Comparison of ENCODE assay signal across 18 cellular contexts in genomic region chr12:32494676-32495075, GRCh38.
DNase-seq lines count a peak whose midpoint lies in the region; ATAC-seq and TF ChIP-seq lines count a peak whose summit lies in the region.
"Had no signal": no experiment of that assay in that cellular context is flagged by ENCODE, and none has a peak within 500 bp of the region (broad histone marks: within the 10 kb centered on the region; RNA-seq: fewer than 3 reads in every experiment).

No MANE protein-coding gene starts in this region.

- H2BK120ac ChIP-seq in neuronal stem cell (ENCODE audit: low read depth, low read length) = no peak overlapping the region

- H3K27ac Mint-ChIP-seq in activated CD4-positive, alpha-beta T cell treated with anti-CD3 and anti-CD28 coated beads, Interleukin-2, amount 10 ng/mL, durations not matched to agents 7 days and 5 days = no peak overlapping the region
- H3K27ac Mint-ChIP-seq in T-helper 17 cell = no peak overlapping the region
- H3K27ac Mint-ChIP-seq: CD4-positive, CD25-positive, alpha-beta regulatory T cell; T-helper 2 cell treated with Interferon-gamma antibody and Interleukin-4, amounts not matched to agents 5 μg/mL and 100 μg/mL, for 36 hours had no signal

- no peak for ATAC-seq in T-helper 17 cell
- ATAC-seq in GM19452 (IDR thresholded peaks at IDR 0.05; ENCODE audit: unreplicated experiment) = no peak
- ATAC-seq: A549, body of pancreas had no signal

- H2AK5ac ChIP-seq in neuronal stem cell (ENCODE audit: low read depth, low read length) = no peak overlapping the region

- intact Hi-C loops in mammary epithelial cell (cut with micrococcal nuclease) = no loop called here

- no peak overlapping the region for H3K4ac ChIP-seq in neuronal stem cell (ENCODE audit: low read length)

- H3K9ac ChIP-seq in KMS-11 (no peak overlapping the region), mammary epithelial cell (ENCODE audit: insufficient read depth, low read length) (no peak overlapping the region), neuronal stem cell (ENCODE audit: low read depth, low read length, poor library complexity) (no peak overlapping the region)

- no peak overlapping the region for H3K4me2 ChIP-seq in KMS-11
- no peak overlapping the region for H3K4me2 ChIP-seq in mammary epithelial cell (ENCODE audit: insufficient read depth, low read depth, low read length)
- no peak overlapping the region for H3K4me2 ChIP-seq in neuronal stem cell (ENCODE audit: insufficient read depth, low read length, poor library complexity, severe bottlenecking)
- H3K4me2 ChIP-seq: A549 had no signal

- H3K27me3 Mint-ChIP-seq in activated CD4-positive, alpha-beta T cell treated with anti-CD3 and anti-CD28 coated beads, Interleukin-2, amount 10 ng/mL, durations not matched to agents 7 days and 5 days = peaks cover 3% of the 10 kb centered on the region
- peaks cover 5% of the 10 kb centered on the region for H3K27me3 Mint-ChIP-seq in T-helper 17 cell

- CTCF ChIA-PET in activated CD4-positive, alpha-beta T cell treated with anti-CD3 and anti-CD28 coated beads, Interleukin-2, amount 10 ng/mL, durations not matched to agents 7 days and 5 days (lab: Charles Lee) = no interaction called here
- CTCF ChIA-PET in mammary epithelial cell (lab: Charles Lee; ENCODE audit: low non-redundant PET) = no interaction called here

- H3K9me3 Mint-ChIP-seq in activated CD4-positive, alpha-beta T cell treated with anti-CD3 and anti-CD28 coated beads, Interleukin-2, amount 10 ng/mL, durations not matched to agents 7 days and 5 days = no peaks in the 10 kb centered on the region
- H3K9me3 Mint-ChIP-seq: CD4-positive, CD25-positive, alpha-beta regulatory T cell; T-helper 2 cell treated with Interferon-gamma antibody and Interleukin-4, amounts not matched to agents 5 μg/mL and 100 μg/mL, for 36 hours had no signal

- H4K91ac ChIP-seq in neuronal stem cell (ENCODE audit: low read depth, low read length, poor library complexity) = no peak overlapping the region

- no peaks in the 10 kb centered on the region for H3K9me3 ChIP-seq in mammary epithelial cell (replicated peaks; ENCODE audit: insufficient read depth, low read length)
- no peaks in the 10 kb centered on the region for H3K9me3 ChIP-seq in neuronal stem cell (replicated peaks in 1 of 2; ENCODE audit: control insufficient read depth in 2 of 2, insufficient read depth in 1 of 2, low read depth in 1 of 2, low read length in 2 of 2)
- H3K9me3 ChIP-seq in T-helper 17 cell (ENCODE audit: control insufficient read depth, low read length, poor library complexity, severe bottlenecking) = no peaks in the 10 kb centered on the region
- H3K9me3 ChIP-seq: A549, body of pancreas, HAP-1, ovary, transverse colon had no signal

- dilution Hi-C loops in mammary epithelial cell (cut with HindIII; ENCODE audit: low sequenced_read_pairs) = no loop called here

- H3K79me2 ChIP-seq in KMS-11 (ENCODE audit: insufficient read depth, low read depth) (no peaks in the 10 kb centered on the region), mammary epithelial cell (ENCODE audit: insufficient read depth, low read length) (peaks cover 89% of the 10 kb centered on the region)

- no peak overlapping the region for H3K23ac ChIP-seq in neuronal stem cell (ENCODE audit: low read depth, low read length, poor library complexity)

- H3K4me1 Mint-ChIP-seq in activated CD4-positive, alpha-beta T cell treated with anti-CD3 and anti-CD28 coated beads, Interleukin-2, amount 10 ng/mL, durations not matched to agents 7 days and 5 days = peaks cover 11% of the 10 kb centered on the region
- peaks cover 2% of the 10 kb centered on the region for H3K4me1 Mint-ChIP-seq in T-helper 17 cell
- H3K4me1 Mint-ChIP-seq: CD4-positive, CD25-positive, alpha-beta regulatory T cell had no signal

- no peak overlapping the region for H2BK12ac ChIP-seq in neuronal stem cell (ENCODE audit: low read length)

- H4K20me1 ChIP-seq in KMS-11 (ENCODE audit: insufficient read depth) (no peaks in the 10 kb centered on the region), mammary epithelial cell (ENCODE audit: insufficient read depth, low read length) (no peaks in the 10 kb centered on the region)

- H3K36me3 Mint-ChIP-seq in activated CD4-positive, alpha-beta T cell treated with anti-CD3 and anti-CD28 coated beads, Interleukin-2, amount 10 ng/mL, durations not matched to agents 7 days and 5 days (ENCODE audit: low read depth) = no peaks in the 10 kb centered on the region
- no peaks in the 10 kb centered on the region for H3K36me3 Mint-ChIP-seq in T-helper 17 cell (ENCODE audit: low read depth)
- H3K36me3 Mint-ChIP-seq: CD4-positive, CD25-positive, alpha-beta regulatory T cell had no signal

- no peak overlapping the region for H3K4me3 Mint-ChIP-seq in activated CD4-positive, alpha-beta T cell treated with anti-CD3 and anti-CD28 coated beads, Interleukin-2, amount 10 ng/mL, durations not matched to agents 7 days and 5 days
- H3K4me3 Mint-ChIP-seq in T-helper 17 cell = no peak overlapping the region
- H3K4me3 Mint-ChIP-seq: CD4-positive, CD25-positive, alpha-beta regulatory T cell; T-helper 2 cell treated with Interferon-gamma antibody and Interleukin-4, amounts not matched to agents 5 μg/mL and 100 μg/mL, for 36 hours had no signal

- H3K4me1 ChIP-seq in KMS-11 (ENCODE audit: low read depth, poor library complexity, severe bottlenecking) (peaks cover 53% of the 10 kb centered on the region), mammary epithelial cell (ENCODE audit: insufficient read depth, low read length) (peaks cover 8% of the 10 kb centered on the region), neuronal stem cell (ENCODE audit: control insufficient read depth in 2 of 2, insufficient read depth in 1 of 2, low read depth in 1 of 2, low read length in 2 of 2) (peaks cover 11 to 22% of the 10 kb centered on the region in 2 donors)
- H3K4me1 ChIP-seq: A549, HAP-1 had no signal

- no TSS peak for BruUV-seq in mammary epithelial cell (replicated peaks; lab: Mats Ljungman, UMichigan)

- no peak overlapping the region for H3K14ac ChIP-seq in neuronal stem cell (ENCODE audit: low read length)

- POLR2A ChIA-PET in activated CD4-positive, alpha-beta T cell treated with anti-CD3 and anti-CD28 coated beads, Interleukin-2, amount 10 ng/mL, durations not matched to agents 7 days and 5 days (lab: Charles Lee) = no interaction called here

- no peak overlapping the region for H2BK5ac ChIP-seq in neuronal stem cell (ENCODE audit: low read length)

- H3K36me3 ChIP-seq in KMS-11 (ENCODE audit: insufficient read depth) (no peaks in the 10 kb centered on the region), mammary epithelial cell (ENCODE audit: insufficient read depth, low read length) (no peaks in the 10 kb centered on the region), neuronal stem cell (replicated peaks in 1 of 2; ENCODE audit: control insufficient read depth in 2 of 2, insufficient read depth in 2 of 2, low read length in 2 of 2) (no peaks in the 10 kb centered on the region)
- H3K36me3 ChIP-seq: HAP-1, ovary, transverse colon had no signal

- peak; percentile 17 for DNase-seq in activated CD4-positive, alpha-beta T cell treated with anti-CD3 and anti-CD28 coated beads for 48 hours
- DNase-seq in activated CD4-positive, alpha-beta T cell treated with anti-CD3 and anti-CD28 coated beads, Interleukin-2, amount 10 ng/mL, durations not matched to agents 7 days and 5 days = no peak
- DNase-seq in mammary epithelial cell = peak; percentile 21
- no peak for DNase-seq in neuronal stem cell (ENCODE audit: low spot score)
- no peak for DNase-seq in NCI-H1436 (lab: John Stamatoyannopoulos, UW)
- DNase-seq in T-helper 17 cell = no peak
- DNase-seq: body of pancreas; effector CD4-positive, alpha-beta T cell; ovary; SHP77 treated with DMSO at 0.1 percent for 48 hours; stimulated activated CD4-positive, alpha-beta T cell treated with anti-CD3 and anti-CD28 coated beads, Interleukin-4, amount 100 ng/mL, for 24 hours; transverse colon had no signal

- TF ChIP-seq CTCF in KMS-11 (conservative IDR thresholded peaks at IDR 0.05; ENCODE audit: low read depth, low read length) (no peak), mammary epithelial cell (conservative IDR thresholded peaks at IDR 0.05 in 1 of 2, IDR thresholded peaks at IDR 0.05 in 1 of 2; ENCODE audit: extremely low read depth in 1 of 2, insufficient read depth in 1 of 2, low read depth in 1 of 2, low read length in 2 of 2) (no peak)

- H3K27me3 ChIP-seq in KMS-11 (ENCODE audit: insufficient read depth, low read depth) (no peaks in the 10 kb centered on the region), mammary epithelial cell (ENCODE audit: insufficient read depth, low read length) (no peaks in the 10 kb centered on the region), neuronal stem cell (ENCODE audit: control insufficient read depth in 3 of 3, insufficient read depth in 3 of 3, low read depth in 1 of 3, low read length in 3 of 3) (no peaks in the 10 kb centered on the region)
- H3K27me3 ChIP-seq: body of pancreas, ovary, transverse colon had no signal

- no peak overlapping the region for H4K8ac ChIP-seq in neuronal stem cell (ENCODE audit: low read depth, low read length)

- H2AFZ ChIP-seq in KMS-11 (ENCODE audit: low read depth) (peak overlapping the region; percentile 11; the same call in 1 of the 2 replicates), mammary epithelial cell (ENCODE audit: low read depth, low read length) (no peak overlapping the region), neuronal stem cell (ENCODE audit: low read length) (no peak overlapping the region)

- H3K79me1 ChIP-seq in neuronal stem cell (ENCODE audit: low read depth, low read length) = no peaks in the 10 kb centered on the region

- in situ Hi-C loops in mammary epithelial cell (cut with MboI; ENCODE audit: low sequenced_read_pairs in 2 of 2) = no loop called here

- no peak overlapping the region for H2BK15ac ChIP-seq in neuronal stem cell (ENCODE audit: low read length)

- peak overlapping the region; percentile 61 for H3K18ac ChIP-seq in neuronal stem cell (ENCODE audit: low read length)

- H3K4me3 ChIP-seq in KMS-11 (IDR thresholded peaks at IDR 0.05; ENCODE audit: insufficient read depth, low read depth, low read length) (no peak overlapping the region), mammary epithelial cell (replicated peaks in 1 of 3; ENCODE audit: insufficient read depth in 1 of 3, low read depth in 2 of 3, low read length in 3 of 3) (no peak overlapping the region), neuronal stem cell (ENCODE audit: low read length in 2 of 2) (no peak overlapping the region)
- H3K4me3 ChIP-seq: A549, body of pancreas, HAP-1, ovary, transverse colon had no signal

- H3K27ac ChIP-seq in KMS-11 = no peak overlapping the region; the same call in 1 of the 2 replicates
- H3K27ac ChIP-seq in mammary epithelial cell (ENCODE audit: insufficient read depth, low read depth, low read length) = no peak overlapping the region
- H3K27ac ChIP-seq in neuronal stem cell (replicated peaks; ENCODE audit: low read length) = no peak overlapping the region
- H3K27ac ChIP-seq: A549, body of pancreas, ovary, transverse colon had no signal

Comparison
In these comparisons a context has a peak if more than half of its experiments do, and no peak if none do; other contexts are left out.
1. DNase-seq: peak in activated CD4-positive, alpha-beta T cell treated with anti-CD3 and anti-CD28 coated beads for 48 hours (single experiment) and mammary epithelial cell (single experiment); none in activated CD4-positive, alpha-beta T cell treated with anti-CD3 and anti-CD28 coated beads, Interleukin-2, amount 10 ng/mL, durations not matched to agents 7 days and 5 days (single experiment), neuronal stem cell (single experiment), NCI-H1436 (single experiment) and T-helper 17 cell (0 of 3).